In the genomic region with DNA sequence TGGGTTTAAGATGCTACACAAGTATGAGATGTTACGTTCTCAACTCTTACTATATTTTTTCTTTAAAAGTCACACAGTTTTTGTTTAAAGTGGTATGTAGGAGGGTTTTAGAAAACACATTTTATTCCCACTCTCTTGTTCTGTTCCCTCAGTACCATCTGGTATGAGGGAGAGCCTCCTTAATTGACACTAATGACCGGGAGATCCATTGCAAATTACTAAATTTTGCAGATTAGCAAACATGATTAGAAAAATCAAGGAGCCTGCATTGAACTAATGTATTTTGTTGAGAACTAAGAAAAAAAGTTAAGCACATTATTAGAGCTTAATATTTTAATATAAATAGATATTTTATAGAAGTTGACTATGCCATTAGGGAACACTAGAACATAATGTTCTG, we compare ENCODE assay signal across 8 cellular contexts.
"Had no signal": no experiment of that assay in that cellular context is flagged by ENCODE, and none has a peak within 500 bp of the region (broad histone marks: within the 10 kb centered on the region; RNA-seq: fewer than 3 reads in every experiment).

No MANE protein-coding gene starts in this region.

- FAIRE-seq: HTR-8/SVneo, K562 had no signal

- ATAC-seq: HCT116, K562 had no signal

- DNase-seq: GM23248, GOT3, H7, HFFc6, IMR-90 had no signal
